8 cellular contexts compared by ENCODE assay signal in genomic region chr20:62796699-62797491, GRCh38. TPM values are rescaled to one million over a fixed set of nuclear protein-coding genes. Genes with fewer than 3 reads are reported as not detected.
DNase-seq lines count a peak whose midpoint lies in the region; ATAC-seq and TF ChIP-seq lines count a peak whose summit lies in the region.

No MANE protein-coding gene starts in this region.

- H3K36me3 ChIP-seq in A673 (ENCODE audit: insufficient read depth, low read length, poor library complexity, severe bottlenecking): peaks cover 37% of the 10 kb centered on the region
- no peaks in the 10 kb centered on the region for H3K36me3 ChIP-seq in colonic mucosa
- H3K36me3 ChIP-seq in mucosa of stomach (ENCODE audit: control insufficient read depth, insufficient read depth, low read length): no peaks in the 10 kb centered on the region

- TF ChIP-seq CTCF in A673 (conservative IDR thresholded peaks at IDR 0.05; ENCODE audit: low read depth, low read length) (no peak), colonic mucosa (IDR thresholded peaks at IDR 0.05) (no peak), GM10248 (IDR thresholded peaks at IDR 0.05; ENCODE audit: control extremely low read depth, extremely low read depth, low read depth, missing control alignments) (no peak)

- POLR2A ChIA-PET in A673 (lab: Charles Lee; ENCODE audit: low non-redundant PET): interaction anchor here (1.0 kb wide), 1 partner anchor 100 kb away, joined by 4 read pairs; no protein-coding TSS in a partner anchor
- POLR2A ChIA-PET in GM10248 (lab: Yijun Ruan, JAX): interaction anchor here (0.6 kb wide), 2 partner anchors 122 to 457 kb away, joined by 3 to 5 read pairs; no protein-coding TSS in a partner anchor

- ATAC-seq in GM21526 (IDR thresholded peaks at IDR 0.05; ENCODE audit: low FRiP score, unreplicated experiment) (no peak), GM21786 (IDR thresholded peaks at IDR 0.05; ENCODE audit: unreplicated experiment) (no peak)

- H3K9ac ChIP-seq in colonic mucosa (ENCODE audit: low read depth in 2 of 2, low read length in 2 of 2) (peak overlapping the region; percentile 64 to 78), mucosa of stomach (ENCODE audit: low read length) (peak overlapping the region; percentile 58)

- H3K4me1 ChIP-seq in A673 (ENCODE audit: insufficient read depth, low read length, poor library complexity, severe bottlenecking) (peaks cover 21% of the 10 kb centered on the region), colonic mucosa (peaks cover 18% of the 10 kb centered on the region), mucosa of stomach (ENCODE audit: control insufficient read depth, insufficient read depth, low read length) (peaks cover 32% of the 10 kb centered on the region)

- no TSS peak for BruUV-seq in A673 (replicated peaks; lab: Mats Ljungman, UMichigan)

- H3K4me3 ChIP-seq in A673 (ENCODE audit: low read depth, low read length, poor library complexity, severe bottlenecking) (peak overlapping the region; percentile 62), colonic mucosa (peak overlapping the region; percentile 64), mucosa of stomach (ENCODE audit: low read length) (no peak overlapping the region)
- peak overlapping the region; percentile 56 for H3K4me3 ChIP-seq in Jurkat, Clone E6-1 (ENCODE audit: low read length)

- H3K27me3 ChIP-seq in A673 (replicated peaks; ENCODE audit: insufficient read depth, low read depth, low read length, poor library complexity) (no peaks in the 10 kb centered on the region), colonic mucosa (no peaks in the 10 kb centered on the region), mucosa of stomach (ENCODE audit: control insufficient read depth, insufficient read depth, low read length) (no peaks in the 10 kb centered on the region)

- CTCF ChIA-PET in A673 (lab: Charles Lee): no interaction called here
- CTCF ChIA-PET in GM10248 (lab: Yijun Ruan, JAX): interaction anchor here (1.0 to 2.4 kb wide), 3 partner anchors 12 to 414 kb away, joined by 3 to 24 read pairs (median 5); no protein-coding TSS in a partner anchor

- intact Hi-C loops in A673 (cut with micrococcal nuclease; ENCODE audit: unreplicated experiment) (no loop called here), colonic mucosa (cut with DNase I) (no loop called here)

- DNase-seq in A673 (ENCODE audit: low spot score) (no peak), colonic mucosa (peak; percentile 45), dermis blood vessel endothelial cell (no peak), GM10248 (ENCODE audit: extremely low spot score) (no peak)
- DNase-seq in Jurkat, Clone E6-1 (ENCODE audit: low read depth, low spot score): no peak

- H3K27ac ChIP-seq in A673 (ENCODE audit: low read depth, low read length, poor library complexity, severe bottlenecking) (peak overlapping the region; percentile 88), colonic mucosa (peak overlapping the region; percentile 91)

- H3K9me3 ChIP-seq in A673 (ENCODE audit: low read depth, low read length, poor library complexity, severe bottlenecking) (no peaks in the 10 kb centered on the region), colonic mucosa (no peaks in the 10 kb centered on the region), mucosa of stomach (ENCODE audit: control insufficient read depth, low read length) (no peaks in the 10 kb centered on the region)

RNA-seq across cellular contexts. Expression of gene MRGBP, which starts 0.6 kb away (rescaled TPM):
- 26.5 and 27.9 TPM in 2 replicates for total RNA-seq in A673 (2021)
- polyA plus RNA-seq in Jurkat, Clone E6-1 (2012; ENCODE audit: insufficient read depth, insufficient read length): 27.3 TPM
- 10 to 100 TPM; 11.0 to 12.0 TPM for total RNA-seq in colonic mucosa
- 18.5 and 19.5 TPM in 2 replicates for total RNA-seq in dermis blood vessel endothelial cell

RNA-seq across cellular contexts. Expression of gene OGFR, which starts 7.7 kb away (rescaled TPM):
- total RNA-seq in A673 (2021): 46.1 and 47.7 TPM in 2 replicates
- polyA plus RNA-seq in Jurkat, Clone E6-1 (2012; ENCODE audit: insufficient read depth, insufficient read length): 50.7 TPM
- 10 to 100 TPM; 36.3 to 36.8 TPM for total RNA-seq in colonic mucosa
- 48.8 and 58.4 TPM in 2 replicates for total RNA-seq in dermis blood vessel endothelial cell

RNA-seq across cellular contexts. Expression of gene COL9A3, which starts 20.0 kb away (rescaled TPM):
- total RNA-seq in A673 (2021) (8.4 and 11.7 TPM in 2 replicates), colonic mucosa (1 to 10 TPM; 2.7 to 3.6 TPM), dermis blood vessel endothelial cell (1.3 and 1.9 TPM in 2 replicates)
- 18.6 TPM for polyA plus RNA-seq in Jurkat, Clone E6-1 (2012; ENCODE audit: insufficient read depth, insufficient read length)
